In genomic region chr1:182391362-182392044, GRCh38 we compare ENCODE assay signal across 1 cellular context.
TF ChIP-seq lines count a peak whose summit lies in the region.

GLUL (minus strand) TSS chr1:182391790; CDS start chr1:182388737, 3,053 bp downstream.

TF ChIP-seq in IMR-90, 13 proteins besides CTCF, POLR2A, EP300 and RAD21 (continued from another document):
- TF ChIP-seq FOS (IDR thresholded peaks at IDR 0.05; ENCODE audit: low read depth, low read length) (peak; percentile 32; the same call in 1 of the 2 replicates), MXI1 (IDR thresholded peaks at IDR 0.05; ENCODE audit: borderline replicate concordance, low read depth, low read length) (peak; percentile 61; the same call in 1 of the 2 replicates), CHD1 (IDR thresholded peaks at IDR 0.05; ENCODE audit: low read depth, low read length) (no peak), USF2 (IDR thresholded peaks at IDR 0.05; ENCODE audit: low read depth, low read length) (peak; percentile 89), RFX5 (IDR thresholded peaks at IDR 0.05; ENCODE audit: low read depth, low read length) (no peak)
